In the genomic region with DNA sequence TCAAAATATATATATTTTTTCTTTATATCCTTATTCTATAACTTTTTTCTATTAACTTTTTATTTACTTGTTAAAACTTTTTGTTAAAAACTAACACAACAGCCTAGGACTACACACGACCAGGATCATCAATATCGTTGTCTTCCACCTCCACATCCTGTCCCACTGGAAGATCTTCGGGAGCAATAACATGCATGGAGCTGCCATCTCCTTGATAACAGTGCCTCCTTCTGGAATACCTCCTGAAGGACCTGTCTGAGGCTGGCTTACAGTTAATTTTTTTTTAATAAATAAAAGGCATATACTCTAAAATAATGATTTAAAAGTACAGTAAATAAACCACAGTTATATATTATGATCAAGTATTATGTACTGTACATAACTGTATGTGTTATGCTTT, we compare ENCODE assay signal across 12 cellular contexts. TPM values are rescaled to one million over a fixed set of nuclear protein-coding genes. Genes with fewer than 3 reads are reported as not detected.
DNase-seq lines count a peak whose midpoint lies in the region; ATAC-seq and TF ChIP-seq lines count a peak whose summit lies in the region.
"Had no signal": no experiment of that assay in that cellular context is flagged by ENCODE, and none has a peak within 500 bp of the region (broad histone marks: within the 10 kb centered on the region; RNA-seq: fewer than 3 reads in every experiment).

No MANE protein-coding gene starts in this region.

- in situ Hi-C loops in ACHN (cut with HindIII; ENCODE audit: low pct_ligation_motif_present, low pct_unique_long_range_greater_than_20kb, low sequenced_read_pairs) = no loop called here

- H3K4me1 ChIP-seq in ascending aorta (peaks cover 0 to 3% of the 10 kb centered on the region in 2 donors), suprapubic skin (peaks cover 27% of the 10 kb centered on the region)

- H3K27ac ChIP-seq in ascending aorta (no peak overlapping the region), suprapubic skin (no peak overlapping the region)

- no peaks in the 10 kb centered on the region for H3K27me3 Mint-ChIP-seq in T-helper 17 cell
- H3K27me3 Mint-ChIP-seq: naive B cell had no signal

- H3K27ac Mint-ChIP-seq in T-helper 17 cell = peak overlapping the region; percentile 98
- H3K27ac Mint-ChIP-seq: T-helper 1 cell treated with Interleukin-12 subunit alpha and Interleukin-12 subunit beta and Interleukin-4 antibody, amounts not matched to agents 30 μg/mL and 1 μg/mL, for 36 hours had no signal

- H3K9me3 ChIP-seq in T-helper 17 cell (ENCODE audit: control insufficient read depth, low read length, poor library complexity, severe bottlenecking) (no peaks in the 10 kb centered on the region), ascending aorta (no peaks in the 10 kb centered on the region), suprapubic skin (no peaks in the 10 kb centered on the region)

- intact Hi-C loops in ascending aorta (cut with DNase I) = no loop called here

- H3K36me3 Mint-ChIP-seq in T-helper 17 cell (ENCODE audit: low read depth) = no peaks in the 10 kb centered on the region
- H3K36me3 Mint-ChIP-seq: naive B cell had no signal

- no peaks in the 10 kb centered on the region for H3K36me3 ChIP-seq in ascending aorta
- H3K36me3 ChIP-seq in suprapubic skin = no peaks in the 10 kb centered on the region

- TF ChIP-seq CTCF in GM12872 (IDR thresholded peaks at IDR 0.05; ENCODE audit: insufficient read depth, low read depth, low read length) = 0 out of 3 replicates have a peak, but pooled peaks have one; percentile 26
- peak; percentile 60 for TF ChIP-seq CTCF in fibroblast of villous mesenchyme (IDR thresholded peaks at IDR 0.05; ENCODE audit: insufficient read depth, low read depth, low read length)
- peak in 1 of 3 experiments; percentile 8 for TF ChIP-seq CTCF in ascending aorta (IDR thresholded peaks at IDR 0.05)
- TF ChIP-seq CTCF in suprapubic skin (IDR thresholded peaks at IDR 0.05) = no peak

- no peak for TF ChIP-seq EP300 in suprapubic skin (IDR thresholded peaks at IDR 0.05)

- no peak for TF ChIP-seq POLR2A in suprapubic skin (IDR thresholded peaks at IDR 0.05)

- H3K4me3 Mint-ChIP-seq in T-helper 17 cell = no peak overlapping the region
- H3K4me3 Mint-ChIP-seq: T-helper 1 cell treated with Interleukin-12 subunit alpha and Interleukin-12 subunit beta and Interleukin-4 antibody, amounts not matched to agents 30 μg/mL and 1 μg/mL, for 36 hours had no signal

- H3K27me3 ChIP-seq in ascending aorta = no peaks in the 10 kb centered on the region
- no peaks in the 10 kb centered on the region for H3K27me3 ChIP-seq in suprapubic skin

- no peak for ATAC-seq in T-helper 17 cell

- H3K4me3 ChIP-seq in fibroblast of villous mesenchyme (ENCODE audit: low read depth, low read length) (no peak overlapping the region), ascending aorta (no peak overlapping the region), suprapubic skin (no peak overlapping the region)

- DNase-seq in ACHN (peak; percentile 24), T-helper 17 cell (no peak), fibroblast of villous mesenchyme (ENCODE audit: low read depth) (peak; percentile 60), SKM-1 treated with dmso at 0.1 percent for 144 hours (lab: John Stamatoyannopoulos, UW; ENCODE audit: unreplicated experiment) (no peak), ascending aorta (ENCODE audit: low spot score in 2 of 2) (no peak), suprapubic skin (ENCODE audit: low spot score in 2 of 2) (no peak), cerebellar nuclear complex (lab: John Stamatoyannopoulos, UW) (no peak)
- DNase-seq: activated gamma-delta T cell, naive B cell, NCI-H187 had no signal

- peaks cover 49% of the 10 kb centered on the region for H3K4me1 Mint-ChIP-seq in T-helper 17 cell

- WGBS in suprapubic skin = 57% methylated on average over 3 of the region's 3 CpGs

RNA-seq across cellular contexts. Expression of a gene that starts 58.9 kb away (rescaled TPM):
- 10 to 100 TPM; 36.1 to 49.8 TPM for total RNA-seq in T-helper 17 cell
- total RNA-seq in fibroblast of villous mesenchyme = 3.9 and 4.8 TPM in 2 replicates
- 1.4 TPM for total RNA-seq in ascending aorta
- 10 to 100 TPM in 3 of 4 donors, 1 to 10 TPM in 1; 9.7 to 25.5 (median 13.1) TPM for total RNA-seq in suprapubic skin

Comparison
In these comparisons a context has a peak if more than half of its experiments do, and no peak if none do; other contexts are left out.
1. DNase-seq: peak in ACHN (single experiment) and fibroblast of villous mesenchyme (single experiment); none in T-helper 17 cell (0 of 3), SKM-1 treated with dmso at 0.1 percent for 144 hours (single experiment), ascending aorta (0 of 2), suprapubic skin (0 of 2) and cerebellar nuclear complex (0 of 2).
2. CTCF ChIP-seq: peak in GM12872 (single experiment) and fibroblast of villous mesenchyme (single experiment); none in suprapubic skin (0 of 2).